ENCODE assay signal across 15 cellular contexts in genomic region chr3:41204369-41204768, GRCh38. TPM values are rescaled to one million over a fixed set of nuclear protein-coding genes. Genes with fewer than 3 reads are reported as not detected.
DNase-seq lines count a peak whose midpoint lies in the region; ATAC-seq and TF ChIP-seq lines count a peak whose summit lies in the region.
"Had no signal": no experiment of that assay in that cellular context is flagged by ENCODE, and none has a peak within 500 bp of the region (broad histone marks: within the 10 kb centered on the region; RNA-seq: fewer than 3 reads in every experiment).

No MANE protein-coding gene starts in this region.

- TF ChIP-seq CTCF in CD4-positive, alpha-beta T cell (IDR thresholded peaks at IDR 0.05): no peak

- H3K27ac ChIP-seq in CD4-positive, alpha-beta T cell (ENCODE audit: low read depth, low read length): no peak overlapping the region

- peak overlapping the region; percentile 59 for H3K4me3 Mint-ChIP-seq in CD4-positive, alpha-beta T cell
- H3K4me3 Mint-ChIP-seq in IgD-negative memory B cell: peak overlapping the region in 2 of 4 donors; percentile 4 to 37
- peak overlapping the region; percentile 40 for H3K4me3 Mint-ChIP-seq in central memory CD8-positive, alpha-beta T cell
- peak overlapping the region; percentile 19 for H3K4me3 Mint-ChIP-seq in natural killer cell treated with Interleukin-12 subunit alpha and Interleukin-12 subunit beta and Interleukin-15 and Interleukin-18, amount 100 ng/mL, for 72 hours
- H3K4me3 Mint-ChIP-seq: activated B cell treated with CpG ODN at 0.5 μM for 24 hours, HFFc6 had no signal

- H3K27me3 Mint-ChIP-seq in CD4-positive, alpha-beta T cell: no peaks in the 10 kb centered on the region
- no peaks in the 10 kb centered on the region for H3K27me3 Mint-ChIP-seq in IgD-negative memory B cell
- H3K27me3 Mint-ChIP-seq in central memory CD8-positive, alpha-beta T cell: no peaks in the 10 kb centered on the region
- H3K27me3 Mint-ChIP-seq in natural killer cell treated with Interleukin-12 subunit alpha and Interleukin-12 subunit beta and Interleukin-15 and Interleukin-18, amount 100 ng/mL, for 72 hours: no peaks in the 10 kb centered on the region
- H3K27me3 Mint-ChIP-seq: activated B cell treated with CpG ODN at 0.5 μM for 24 hours had no signal

- POLR2A ChIA-PET in CD4-positive, alpha-beta T cell (lab: Charles Lee): no interaction called here

- no peaks in the 10 kb centered on the region for H3K9me3 Mint-ChIP-seq in CD4-positive, alpha-beta T cell
- H3K9me3 Mint-ChIP-seq in IgD-negative memory B cell: peaks cover 0 to 2% (median 0%) of the 10 kb centered on the region in 3 donors
- H3K9me3 Mint-ChIP-seq in central memory CD8-positive, alpha-beta T cell: no peaks in the 10 kb centered on the region
- no peaks in the 10 kb centered on the region for H3K9me3 Mint-ChIP-seq in natural killer cell treated with Interleukin-12 subunit alpha and Interleukin-12 subunit beta and Interleukin-15 and Interleukin-18, amount 100 ng/mL, for 72 hours
- H3K9me3 Mint-ChIP-seq: activated B cell treated with CpG ODN at 0.5 μM for 24 hours, HFFc6 had no signal

- H3K4me1 Mint-ChIP-seq in CD4-positive, alpha-beta T cell (ENCODE audit: low read depth): peaks cover 91% of the 10 kb centered on the region
- H3K4me1 Mint-ChIP-seq in IgD-negative memory B cell: peaks cover 72 to 85% (median 81%) of the 10 kb centered on the region in 3 donors
- peaks cover 81% of the 10 kb centered on the region for H3K4me1 Mint-ChIP-seq in central memory CD8-positive, alpha-beta T cell
- peaks cover 71 to 88% of the 10 kb centered on the region in 2 donors for H3K4me1 Mint-ChIP-seq in natural killer cell treated with Interleukin-12 subunit alpha and Interleukin-12 subunit beta and Interleukin-15 and Interleukin-18, amount 100 ng/mL, for 72 hours (ENCODE audit: low read depth in 2 of 2)

- ATAC-seq in CD4-positive, alpha-beta T cell (ENCODE audit: poor library complexity): no peak
- ATAC-seq in central memory CD8-positive, alpha-beta T cell (replicated peaks; ENCODE audit: extremely low read depth, poor library complexity, severe bottlenecking): no peak
- ATAC-seq in natural killer cell treated with Interleukin-12 subunit alpha and Interleukin-12 subunit beta and Interleukin-15 and Interleukin-18, amount 100 ng/mL, for 72 hours: no peak
- ATAC-seq in GM21576 (IDR thresholded peaks at IDR 0.05; ENCODE audit: unreplicated experiment): no peak
- ATAC-seq in GM21529 (IDR thresholded peaks at IDR 0.05; ENCODE audit: unreplicated experiment): no peak
- ATAC-seq: Panc1 had no signal

- no peak for DNase-seq in CD4-positive, alpha-beta T cell
- DNase-seq in central memory CD8-positive, alpha-beta T cell (ENCODE audit: low spot score in 2 of 2): no peak
- no peak for DNase-seq in natural killer cell treated with Interleukin-12 subunit alpha and Interleukin-12 subunit beta and Interleukin-15 and Interleukin-18, amount 100 ng/mL, for 72 hours (ENCODE audit: low spot score)
- no peak for DNase-seq in mucosa of gallbladder (ENCODE audit: low spot score)
- no peak for DNase-seq in GM19238 (ENCODE audit: insufficient read length, low spot score)
- DNase-seq: activated B cell treated with CpG ODN at 0.5 μM for 24 hours; AML-193; HFFc6; NCI-H2081; occipital lobe; stimulated activated CD4-positive, alpha-beta T cell treated with anti-CD3 and anti-CD28 coated beads, Interleukin-4, amount 100 ng/mL, for 24 hours had no signal

- H3K36me3 Mint-ChIP-seq in CD4-positive, alpha-beta T cell (ENCODE audit: low read depth): peaks cover 23% of the 10 kb centered on the region
- peaks cover 3% of the 10 kb centered on the region for H3K36me3 Mint-ChIP-seq in IgD-negative memory B cell
- peaks cover 14% of the 10 kb centered on the region for H3K36me3 Mint-ChIP-seq in central memory CD8-positive, alpha-beta T cell (ENCODE audit: insufficient read depth)
- peaks cover 5% of the 10 kb centered on the region for H3K36me3 Mint-ChIP-seq in natural killer cell treated with Interleukin-12 subunit alpha and Interleukin-12 subunit beta and Interleukin-15 and Interleukin-18, amount 100 ng/mL, for 72 hours

- no peaks in the 10 kb centered on the region for H3K9me3 ChIP-seq in CD4-positive, alpha-beta T cell (ENCODE audit: control insufficient read depth, low read length)

- no peak overlapping the region for H3K27ac Mint-ChIP-seq in CD4-positive, alpha-beta T cell
- peak overlapping the region in 2 of 3 donors; percentile 8 to 25 for H3K27ac Mint-ChIP-seq in IgD-negative memory B cell
- peak overlapping the region; percentile 63 for H3K27ac Mint-ChIP-seq in central memory CD8-positive, alpha-beta T cell (ENCODE audit: low read depth)
- no peak overlapping the region for H3K27ac Mint-ChIP-seq in natural killer cell treated with Interleukin-12 subunit alpha and Interleukin-12 subunit beta and Interleukin-15 and Interleukin-18, amount 100 ng/mL, for 72 hours
- H3K27ac Mint-ChIP-seq: activated B cell treated with CpG ODN at 0.5 μM for 24 hours, HFFc6 had no signal

- CTCF ChIA-PET in CD4-positive, alpha-beta T cell (lab: Charles Lee): no interaction called here

- H3K27me3 ChIP-seq in CD4-positive, alpha-beta T cell (ENCODE audit: control insufficient read depth, insufficient read depth, low read length): no peaks in the 10 kb centered on the region

- intact Hi-C loops in CD4-positive, alpha-beta T cell (cut with DNase I, micrococcal nuclease): loop anchor here (5.0 to 10.0 kb wide), 3 partner anchors 33 to 1800 kb away; partner anchors contain the start of gene RPSA (in 1 of the 2)

RNA-seq across cellular contexts. Expression of gene CTNNB1, which starts 5.1 kb away (rescaled TPM):
- total RNA-seq in CD4-positive, alpha-beta T cell: 100 to 1,000 TPM; 226 to 228 TPM
- 45.7 TPM for polyA plus RNA-seq in IgD-negative memory B cell
- total RNA-seq in natural killer cell treated with Interleukin-12 subunit alpha and Interleukin-12 subunit beta and Interleukin-15 and Interleukin-18, amount 100 ng/mL, for 72 hours: 100 to 1,000 TPM; 140 to 155 TPM
- 380 TPM for total RNA-seq in mucosa of gallbladder

Comparison
In these comparisons a context has a peak if more than half of its experiments do, and no peak if none do; other contexts are left out.
1. H3K27ac Mint-ChIP-seq: peak in IgD-negative memory B cell (2 of 3) and central memory CD8-positive, alpha-beta T cell (single experiment); none in CD4-positive, alpha-beta T cell (single experiment) and natural killer cell treated with Interleukin-12 subunit alpha and Interleukin-12 subunit beta and Interleukin-15 and Interleukin-18, amount 100 ng/mL, for 72 hours (0 of 2).